ENCODE assay signal across 13 cellular contexts in genomic region chr17:81453712-81454111, GRCh38. TPM values are rescaled to one million over a fixed set of nuclear protein-coding genes. Genes with fewer than 3 reads are reported as not detected.
DNase-seq lines count a peak whose midpoint lies in the region; ATAC-seq, FAIRE-seq and TF ChIP-seq lines count a peak whose summit lies in the region.
"Had no signal": no experiment of that assay in that cellular context is flagged by ENCODE, and none has a peak within 500 bp of the region (broad histone marks: within the 10 kb centered on the region; RNA-seq: fewer than 3 reads in every experiment).

No MANE protein-coding gene starts in this region.

- no peak overlapping the region for H3K4me3 ChIP-seq in HL-60 (replicated peaks; ENCODE audit: insufficient read depth, low read length)
- no peak overlapping the region for H3K4me3 ChIP-seq in naive thymus-derived CD4-positive, alpha-beta T cell (ENCODE audit: low read length)
- H3K4me3 ChIP-seq: upper lobe of left lung had no signal

- no peaks in the 10 kb centered on the region for H3K27me3 Mint-ChIP-seq in activated CD4-positive, alpha-beta T cell treated with anti-CD3 and anti-CD28 coated beads, Interleukin-2, amount 10 ng/mL, durations not matched to agents 7 days and 5 days
- H3K27me3 Mint-ChIP-seq in activated CD4-positive, alpha-beta memory T cell treated with anti-CD3 and anti-CD28 coated beads for 36 hours = no peaks in the 10 kb centered on the region
- peaks cover 0 to 5% (median 1%) of the 10 kb centered on the region in 5 donors for H3K27me3 Mint-ChIP-seq in naive thymus-derived CD4-positive, alpha-beta T cell

- FAIRE-seq in HTR-8/SVneo (lab: Jason Lieb, UNC) = no peak
- FAIRE-seq: H54 had no signal

- no peak overlapping the region for H3K4me3 Mint-ChIP-seq in activated CD4-positive, alpha-beta T cell treated with anti-CD3 and anti-CD28 coated beads, Interleukin-2, amount 10 ng/mL, durations not matched to agents 7 days and 5 days
- no peak overlapping the region for H3K4me3 Mint-ChIP-seq in activated CD4-positive, alpha-beta memory T cell treated with anti-CD3 and anti-CD28 coated beads for 36 hours
- peak overlapping the region in 1 of 10 donors; percentile 8 for H3K4me3 Mint-ChIP-seq in naive thymus-derived CD4-positive, alpha-beta T cell

- peak overlapping the region; percentile 90 for H3K27ac ChIP-seq in HL-60 (replicated peaks)
- no peak overlapping the region for H3K27ac ChIP-seq in naive thymus-derived CD4-positive, alpha-beta T cell (ENCODE audit: low read depth, low read length)
- H3K27ac ChIP-seq: upper lobe of left lung had no signal

- H3K9me3 Mint-ChIP-seq in activated CD4-positive, alpha-beta T cell treated with anti-CD3 and anti-CD28 coated beads, Interleukin-2, amount 10 ng/mL, durations not matched to agents 7 days and 5 days = no peaks in the 10 kb centered on the region
- no peaks in the 10 kb centered on the region for H3K9me3 Mint-ChIP-seq in activated CD4-positive, alpha-beta memory T cell treated with anti-CD3 and anti-CD28 coated beads for 36 hours
- H3K9me3 Mint-ChIP-seq in naive thymus-derived CD4-positive, alpha-beta T cell = no peaks in the 10 kb centered on the region

- no peaks in the 10 kb centered on the region for H3K9me3 ChIP-seq in naive thymus-derived CD4-positive, alpha-beta T cell (ENCODE audit: control insufficient read depth in 2 of 3, low read length in 3 of 3)
- H3K9me3 ChIP-seq: upper lobe of left lung had no signal

- TF ChIP-seq CTCF in HL-60 (IDR thresholded peaks at IDR 0.05; ENCODE audit: insufficient read depth, low read length) = no peak

- CTCF ChIA-PET in activated CD4-positive, alpha-beta T cell treated with anti-CD3 and anti-CD28 coated beads, Interleukin-2, amount 10 ng/mL, durations not matched to agents 7 days and 5 days (lab: Charles Lee) = no interaction called here
- CTCF ChIA-PET in activated CD4-positive, alpha-beta memory T cell treated with anti-CD3 and anti-CD28 coated beads for 36 hours (lab: Charles Lee) = no interaction called here
- CTCF ChIA-PET in naive thymus-derived CD4-positive, alpha-beta T cell (lab: Charles Lee) = no interaction called here

- H3K4me1 ChIP-seq in naive thymus-derived CD4-positive, alpha-beta T cell (ENCODE audit: control insufficient read depth in 2 of 2, insufficient read depth in 2 of 2, low read length in 2 of 2) = peaks cover 9 to 13% of the 10 kb centered on the region in 2 donors

- H3K27me3 ChIP-seq in HL-60 (ENCODE audit: insufficient read depth, poor library complexity, severe bottlenecking) = no peaks in the 10 kb centered on the region
- no peaks in the 10 kb centered on the region for H3K27me3 ChIP-seq in naive thymus-derived CD4-positive, alpha-beta T cell (ENCODE audit: control insufficient read depth in 2 of 2, insufficient read depth in 2 of 2, low read length in 2 of 2)
- H3K27me3 ChIP-seq: upper lobe of left lung had no signal

- peak; percentile 46 for DNase-seq in activated CD4-positive, alpha-beta T cell treated with anti-CD3 and anti-CD28 coated beads, Interleukin-2, amount 10 ng/mL, durations not matched to agents 7 days and 5 days
- no peak for DNase-seq in activated CD4-positive, alpha-beta T cell treated with anti-CD3 and anti-CD28 coated beads, Interleukin-2, amount 50 U/mL, for 4 hours
- DNase-seq in HL-60 (ENCODE audit: low read depth in 1 of 2, low spot score in 1 of 2) (peak; percentile 61 to 87), NCI-H187 (lab: John Stamatoyannopoulos, UW) (no peak), HTR-8/SVneo (ENCODE audit: insufficient read length, low spot score) (no peak)
- DNase-seq in activated CD4-positive, alpha-beta memory T cell treated with anti-CD3 and anti-CD28 coated beads for 36 hours = peak; percentile 39
- DNase-seq in naive thymus-derived CD4-positive, alpha-beta T cell = peak in 4 of 9 donors; percentile 14 to 47 (median 28)
- DNase-seq: midbrain, NCI-H226, upper lobe of left lung had no signal

- peaks cover 12% of the 10 kb centered on the region for H3K4me1 Mint-ChIP-seq in activated CD4-positive, alpha-beta T cell treated with anti-CD3 and anti-CD28 coated beads, Interleukin-2, amount 10 ng/mL, durations not matched to agents 7 days and 5 days
- peaks cover 8% of the 10 kb centered on the region for H3K4me1 Mint-ChIP-seq in activated CD4-positive, alpha-beta memory T cell treated with anti-CD3 and anti-CD28 coated beads for 36 hours (ENCODE audit: low read depth)
- H3K4me1 Mint-ChIP-seq in naive thymus-derived CD4-positive, alpha-beta T cell = peaks cover 5 to 13% (median 8%) of the 10 kb centered on the region in 7 donors

- peak overlapping the region; percentile 73 for H3K27ac Mint-ChIP-seq in activated CD4-positive, alpha-beta T cell treated with anti-CD3 and anti-CD28 coated beads, Interleukin-2, amount 10 ng/mL, durations not matched to agents 7 days and 5 days
- H3K27ac Mint-ChIP-seq in activated CD4-positive, alpha-beta memory T cell treated with anti-CD3 and anti-CD28 coated beads for 36 hours = no peak overlapping the region
- H3K27ac Mint-ChIP-seq in naive thymus-derived CD4-positive, alpha-beta T cell = peak overlapping the region in 1 of 9 donors; percentile 55

- intact Hi-C loops in activated CD4-positive, alpha-beta memory T cell treated with anti-CD3 and anti-CD28 coated beads for 36 hours (cut with micrococcal nuclease) = no loop called here
- intact Hi-C loops in naive thymus-derived CD4-positive, alpha-beta T cell (cut with micrococcal nuclease) = no loop called here

- H3K36me3 Mint-ChIP-seq in activated CD4-positive, alpha-beta T cell treated with anti-CD3 and anti-CD28 coated beads, Interleukin-2, amount 10 ng/mL, durations not matched to agents 7 days and 5 days (ENCODE audit: low read depth) = no peaks in the 10 kb centered on the region
- no peaks in the 10 kb centered on the region for H3K36me3 Mint-ChIP-seq in activated CD4-positive, alpha-beta memory T cell treated with anti-CD3 and anti-CD28 coated beads for 36 hours
- H3K36me3 Mint-ChIP-seq in naive thymus-derived CD4-positive, alpha-beta T cell = no peaks in the 10 kb centered on the region

- H3K36me3 ChIP-seq in naive thymus-derived CD4-positive, alpha-beta T cell (ENCODE audit: control insufficient read depth in 2 of 3, insufficient read depth in 3 of 3, low read length in 3 of 3) = no peaks in the 10 kb centered on the region

- POLR2A ChIA-PET in activated CD4-positive, alpha-beta T cell treated with anti-CD3 and anti-CD28 coated beads, Interleukin-2, amount 10 ng/mL, durations not matched to agents 7 days and 5 days (lab: Charles Lee) = no interaction called here
- POLR2A ChIA-PET in activated CD4-positive, alpha-beta memory T cell treated with anti-CD3 and anti-CD28 coated beads for 36 hours (lab: Charles Lee) = no interaction called here
- POLR2A ChIA-PET in naive thymus-derived CD4-positive, alpha-beta T cell (lab: Charles Lee) = no interaction called here

- peak; percentile 39 for ATAC-seq in naive thymus-derived CD4-positive, alpha-beta T cell
- no peak for ATAC-seq in HG03354 (IDR thresholded peaks at IDR 0.05; ENCODE audit: poor library complexity, severe bottlenecking, unreplicated experiment)
- ATAC-seq: Panc1 had no signal

RNA-seq across cellular contexts. Expression of gene BAHCC1, which starts 58.5 kb away (rescaled TPM):
- not detected for total RNA-seq in activated CD4-positive, alpha-beta T cell treated with anti-CD3 and anti-CD28 coated beads, Interleukin-2, amount 10 ng/mL, durations not matched to agents 7 days and 5 days
- total RNA-seq in activated CD4-positive, alpha-beta memory T cell treated with anti-CD3 and anti-CD28 coated beads for 36 hours = under 1 TPM in 1 of 2 experiments, not detected in 1; 0.10 TPM
- 1 to 10 TPM in 1 of 5 experiments, under 1 TPM in 3, not detected in 1; 0.05 to 3.8 (median 0.68) TPM for total RNA-seq in naive thymus-derived CD4-positive, alpha-beta T cell
- not detected for polyA plus RNA-seq in naive thymus-derived CD4-positive, alpha-beta T cell

RNA-seq across cellular contexts. Expression of gene ACTG1, which starts 58.9 kb away (rescaled TPM):
- total RNA-seq in activated CD4-positive, alpha-beta T cell treated with anti-CD3 and anti-CD28 coated beads, Interleukin-2, amount 10 ng/mL, durations not matched to agents 7 days and 5 days = 1,000 to 10,000 TPM; 4,611 to 5,328 TPM
- 1,000 to 10,000 TPM; 3,773 to 3,928 TPM for total RNA-seq in activated CD4-positive, alpha-beta memory T cell treated with anti-CD3 and anti-CD28 coated beads for 36 hours
- total RNA-seq in naive thymus-derived CD4-positive, alpha-beta T cell = 1,000 to 10,000 TPM in 4 of 5 experiments, 100 to 1,000 TPM in 1; 971 to 4,639 (median 1,185) TPM
- polyA plus RNA-seq in naive thymus-derived CD4-positive, alpha-beta T cell = 1,000 to 10,000 TPM; 1,098 to 1,433 TPM

Comparison
In these comparisons a context has a peak if more than half of its experiments do, and no peak if none do; other contexts are left out.
1. DNase-seq: peak in activated CD4-positive, alpha-beta T cell treated with anti-CD3 and anti-CD28 coated beads, Interleukin-2, amount 10 ng/mL, durations not matched to agents 7 days and 5 days (single experiment), HL-60 (2 of 2) and activated CD4-positive, alpha-beta memory T cell treated with anti-CD3 and anti-CD28 coated beads for 36 hours (single experiment); none in activated CD4-positive, alpha-beta T cell treated with anti-CD3 and anti-CD28 coated beads, Interleukin-2, amount 50 U/mL, for 4 hours (0 of 2), NCI-H187 (0 of 2) and HTR-8/SVneo (single experiment).